Comparison of ENCODE assay signal across 12 cellular contexts in the genomic region with DNA sequence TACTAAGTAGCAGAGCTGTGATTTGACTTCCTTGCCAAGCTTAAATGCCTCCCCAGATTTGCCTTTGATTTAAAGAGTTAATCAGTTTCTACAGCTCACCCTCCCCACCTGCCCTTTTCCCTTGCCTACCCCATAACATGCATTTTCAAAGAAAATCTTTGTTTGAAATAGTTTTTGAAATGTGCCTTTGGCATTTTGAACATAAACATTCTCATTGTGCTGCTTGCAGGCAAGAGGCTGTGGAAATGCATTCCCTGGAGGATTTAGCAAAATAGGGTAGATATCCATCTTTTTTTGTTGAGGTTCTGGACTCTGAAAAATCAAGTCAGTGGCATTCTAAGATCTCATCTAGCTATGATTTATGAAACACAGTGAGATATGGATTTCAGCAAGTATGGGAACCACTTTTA. TPM values are rescaled to one million over a fixed set of nuclear protein-coding genes. Genes with fewer than 3 reads are reported as not detected.
DNase-seq lines count a peak whose midpoint lies in the region; ATAC-seq, FAIRE-seq and TF ChIP-seq lines count a peak whose summit lies in the region.
"Had no signal": no experiment of that assay in that cellular context is flagged by ENCODE, and none has a peak within 500 bp of the region (broad histone marks: within the 10 kb centered on the region; RNA-seq: fewer than 3 reads in every experiment).

No MANE protein-coding gene starts in this region.

- RAD21 ChIA-PET in GM12878 (lab: Charles Lee; ENCODE audit: unreplicated experiment) = interaction anchor here (0.7 to 2.5 kb wide), 15 partner anchors 10 to 131 kb away, joined by 3 to 13 read pairs (median 5); no protein-coding TSS in a partner anchor

- DNase-seq in mammary epithelial cell (no peak), MCF 10A (ENCODE audit: unreplicated experiment) (no peak), GM12878 (ENCODE audit: low read depth, low spot score) (no peak), transverse colon (no peak), H4 (ENCODE audit: low spot score) (no peak), MG63 (no peak)
- DNase-seq: NCI-H1417 treated with DMSO at 0.1 percent for 48 hours had no signal

- no peaks in the 10 kb centered on the region for H3K9me3 Mint-ChIP-seq in MCF 10A (ENCODE audit: unreplicated experiment)
- H3K9me3 Mint-ChIP-seq: stimulated activated effector memory CD8-positive, alpha-beta T cell treated with anti-CD3 and anti-CD28 coated beads, Interleukin-12 subunit alpha, Interleukin-12 subunit beta, amount 100 ng/mL, for 72 hours had no signal

- FAIRE-seq in GM12878 (lab: Jason Lieb, UNC) = no peak
- FAIRE-seq: colon had no signal

- H3K4me2 ChIP-seq in mammary epithelial cell (ENCODE audit: insufficient read depth, low read depth, low read length) (peak overlapping the region; percentile 27), GM12878 (ENCODE audit: control insufficient read depth, insufficient read depth) (peak overlapping the region; percentile 47; the same call in 1 of the 2 replicates)

- H3K27me3 ChIP-seq in mammary epithelial cell (ENCODE audit: insufficient read depth, low read length) = no peaks in the 10 kb centered on the region
- H3K27me3 ChIP-seq in GM12878 (replicated peaks in 1 of 2; ENCODE audit: control insufficient read depth in 2 of 2, insufficient read depth in 2 of 2, low read length in 1 of 2) = no peaks in the 10 kb centered on the region
- no peaks in the 10 kb centered on the region for H3K27me3 ChIP-seq in transverse colon
- H3K27me3 ChIP-seq in MG63 = no peaks in the 10 kb centered on the region
- H3K27me3 ChIP-seq: heart right ventricle had no signal

- no peak overlapping the region for H3K27ac Mint-ChIP-seq in MCF 10A (ENCODE audit: low read depth, unreplicated experiment)
- H3K27ac Mint-ChIP-seq: stimulated activated effector memory CD8-positive, alpha-beta T cell treated with anti-CD3 and anti-CD28 coated beads, Interleukin-12 subunit alpha, Interleukin-12 subunit beta, amount 100 ng/mL, for 72 hours had no signal

- ATAC-seq in GM12878 (no peak), HG02759 (IDR thresholded peaks at IDR 0.05; ENCODE audit: unreplicated experiment) (no peak)

- no peak overlapping the region for H3K4me3 Mint-ChIP-seq in MCF 10A (ENCODE audit: unreplicated experiment)
- H3K4me3 Mint-ChIP-seq: stimulated activated effector memory CD8-positive, alpha-beta T cell treated with anti-CD3 and anti-CD28 coated beads, Interleukin-12 subunit alpha, Interleukin-12 subunit beta, amount 100 ng/mL, for 72 hours had no signal

- TF ChIP-seq CTCF in mammary epithelial cell (conservative IDR thresholded peaks at IDR 0.05 in 1 of 2, IDR thresholded peaks at IDR 0.05 in 1 of 2; ENCODE audit: extremely low read depth in 1 of 2, insufficient read depth in 1 of 2, low read depth in 1 of 2, low read length in 2 of 2) = no peak
- TF ChIP-seq CTCF in MCF 10A (IDR thresholded peaks at IDR 0.05; ENCODE audit: unreplicated experiment) = no peak
- TF ChIP-seq CTCF in GM12878 (IDR thresholded peaks at IDR 0.05 in 2 of 3, conservative IDR thresholded peaks at IDR 0.05 in 1 of 3; ENCODE audit: control insufficient read depth in 2 of 3, extremely low read depth in 1 of 3, insufficient read depth in 1 of 3, low read depth in 3 of 3, low read length in 3 of 3) = no peak
- TF ChIP-seq CTCF in transverse colon (IDR thresholded peaks at IDR 0.05) = no peak

- peaks cover 81% of the 10 kb centered on the region for H3K79me2 ChIP-seq in mammary epithelial cell (ENCODE audit: insufficient read depth, low read length)
- no peaks in the 10 kb centered on the region for H3K79me2 ChIP-seq in GM12878 (ENCODE audit: control insufficient read depth, insufficient read depth, low read length)

- peaks cover 2% of the 10 kb centered on the region for H3K36me3 Mint-ChIP-seq in MCF 10A (ENCODE audit: insufficient read depth, unreplicated experiment)
- H3K36me3 Mint-ChIP-seq: stimulated activated effector memory CD8-positive, alpha-beta T cell treated with anti-CD3 and anti-CD28 coated beads, Interleukin-12 subunit alpha, Interleukin-12 subunit beta, amount 100 ng/mL, for 72 hours had no signal

- H3K36me3 ChIP-seq in mammary epithelial cell (ENCODE audit: insufficient read depth, low read length) (no peaks in the 10 kb centered on the region), GM12878 (ENCODE audit: control insufficient read depth in 2 of 2, insufficient read depth in 2 of 2, low read length in 1 of 2) (no peaks in the 10 kb centered on the region), mesodermal cell (ENCODE audit: control insufficient read depth, insufficient read depth, low read length) (peaks cover 30% of the 10 kb centered on the region), transverse colon (no peaks in the 10 kb centered on the region), MG63 (no peaks in the 10 kb centered on the region; the same call in 1 of the 2 replicates)
- H3K36me3 ChIP-seq: heart right ventricle had no signal

- SMC1A ChIA-PET in GM12878 (lab: Charles Lee; ENCODE audit: uncharacterized antibody, unreplicated experiment) = interaction anchor here (0.6 to 3.8 kb wide), 20 partner anchors 16 to 485 kb away, joined by 3 to 26 read pairs (median 6); no protein-coding TSS in a partner anchor

- no peaks in the 10 kb centered on the region for H3K27me3 Mint-ChIP-seq in MCF 10A (ENCODE audit: insufficient read depth, unreplicated experiment)

- H3K27ac ChIP-seq in mammary epithelial cell (ENCODE audit: insufficient read depth, low read depth, low read length) (peak overlapping the region; percentile 31), GM12878 (ENCODE audit: control insufficient read depth, insufficient read depth) (no peak overlapping the region), mesodermal cell (ENCODE audit: low read depth, low read length, severe bottlenecking) (peak overlapping the region; percentile 69), transverse colon (peak overlapping the region in 3 of 4 donors; percentile 4 to 36 (median 16))

- intact Hi-C loops in mammary epithelial cell (cut with micrococcal nuclease) = no loop called here
- intact Hi-C loops in MCF 10A (cut with micrococcal nuclease) = no loop called here
- intact Hi-C loops in GM12878 (cut with micrococcal nuclease; ENCODE audit: unreplicated experiment) = loop anchor here (2.0 to 5.0 kb wide), 3 partner anchors 51 to 130 kb away; no protein-coding TSS in a partner anchor
- intact Hi-C loops in transverse colon (cut with DNase I; ENCODE audit: low total_unique reads) = no loop called here

- H3K4me1 ChIP-seq in mammary epithelial cell (ENCODE audit: insufficient read depth, low read length) (peaks cover 42% of the 10 kb centered on the region), GM12878 (ENCODE audit: control insufficient read depth, insufficient read depth, low read length) (peaks cover 51% of the 10 kb centered on the region), mesodermal cell (ENCODE audit: control insufficient read depth, insufficient read depth, low read length, poor library complexity, severe bottlenecking) (peaks cover 39% of the 10 kb centered on the region), transverse colon (peaks cover 30 to 50% (median 32%) of the 10 kb centered on the region in 4 donors)

- H2AFZ ChIP-seq in mammary epithelial cell (ENCODE audit: low read depth, low read length) (no peak overlapping the region), GM12878 (ENCODE audit: control insufficient read depth, low read depth, low read length) (no peak overlapping the region)

- dilution Hi-C loops in mammary epithelial cell (cut with HindIII; ENCODE audit: low sequenced_read_pairs) = no loop called here

- POLR2A ChIA-PET in MCF 10A (lab: Yijun Ruan, JAX) = interaction anchor here (0.8 to 2.3 kb wide), 11 partner anchors 8 to 88 kb away, joined by 3 to 14 read pairs (median 5); a partner anchor contains a TSS
- POLR2A ChIA-PET in GM12878 (lab: Charles Lee) = interaction anchor here (0.8 to 1.3 kb wide), 3 partner anchors 16 to 29 kb away, joined by 3 to 4 read pairs (median 3); no protein-coding TSS in a partner anchor

- BruUV-seq in mammary epithelial cell (replicated peaks; lab: Mats Ljungman, UMichigan) = no TSS peak
- BruUV-seq in MCF 10A (replicated peaks; lab: Mats Ljungman, UMichigan) = no TSS peak
- BruUV-seq in GM12878 (replicated peaks; lab: Mats Ljungman, UMichigan) = no TSS peak

- in situ Hi-C loops in mammary epithelial cell (cut with MboI; ENCODE audit: low sequenced_read_pairs in 2 of 2) = no loop called here
- in situ Hi-C loops in GM12878 (cut with MboI) = no loop called here
- in situ Hi-C loops in transverse colon (cut with MboI; ENCODE audit: low pct_ligation_motif_present in 1 of 4, low pct_unique_long_range_greater_than_20kb in 1 of 4, low sequenced_read_pairs in 3 of 4) = no loop called here

- CTCF ChIA-PET in mammary epithelial cell (lab: Charles Lee; ENCODE audit: low non-redundant PET) = no interaction called here
- CTCF ChIA-PET in MCF 10A (lab: Yijun Ruan, JAX) = interaction anchor here (0.6 to 1.6 kb wide), 5 partner anchors 11 to 333 kb away, joined by 3 to 9 read pairs (median 3); no protein-coding TSS in a partner anchor
- CTCF ChIA-PET in GM12878 (lab: Yijun Ruan, JAX) = interaction anchor here (0.6 to 1.8 kb wide), 9 partner anchors 17 to 487 kb away, joined by 3 to 5 read pairs (median 4); no protein-coding TSS in a partner anchor

- H3K4me3 ChIP-seq in mammary epithelial cell (replicated peaks in 1 of 3; ENCODE audit: insufficient read depth in 1 of 3, low read depth in 2 of 3, low read length in 3 of 3) = no peak overlapping the region
- peak overlapping the region; percentile 15; the same call in 1 of the 2 replicates for H3K4me3 ChIP-seq in GM12878
- H3K4me3 ChIP-seq in mesodermal cell (ENCODE audit: extremely low read depth, insufficient read depth, low read length, poor library complexity, severe bottlenecking) = no peak overlapping the region
- H3K4me3 ChIP-seq in transverse colon = no peak overlapping the region
- no peak overlapping the region for H3K4me3 ChIP-seq in MG63
- H3K4me3 ChIP-seq: heart right ventricle had no signal

- TF ChIP-seq EP300 in GM12878 (IDR thresholded peaks at IDR 0.05; ENCODE audit: borderline replicate concordance in 1 of 2, control insufficient read depth in 1 of 2, low read depth in 2 of 2, low read length in 2 of 2) = no peak
- no peak for TF ChIP-seq EP300 in transverse colon (IDR thresholded peaks at IDR 0.05; ENCODE audit: low read depth)

- no peak for TF ChIP-seq RAD21 in GM12878 (IDR thresholded peaks at IDR 0.05; ENCODE audit: insufficient read depth, low read depth, low read length)

- H3K9me3 ChIP-seq in mammary epithelial cell (replicated peaks; ENCODE audit: insufficient read depth, low read length) (no peaks in the 10 kb centered on the region), GM12878 (replicated peaks; ENCODE audit: control insufficient read depth, insufficient read depth, low read length) (no peaks in the 10 kb centered on the region; the same call in 2 of the 3 replicates), mesodermal cell (ENCODE audit: control insufficient read depth, low read length) (peaks cover 2% of the 10 kb centered on the region), transverse colon (no peaks in the 10 kb centered on the region), MG63 (no peaks in the 10 kb centered on the region)
- H3K9me3 ChIP-seq: heart right ventricle had no signal

- no peak for TF ChIP-seq POLR2A in GM12878 (IDR thresholded peaks at IDR 0.05; ENCODE audit: low read depth, low read length)
- no peak for TF ChIP-seq POLR2A in transverse colon (IDR thresholded peaks at IDR 0.05)

- H3K9ac ChIP-seq in mammary epithelial cell (ENCODE audit: insufficient read depth, low read length) (no peak overlapping the region), GM12878 (ENCODE audit: control insufficient read depth, insufficient read depth, low read length) (no peak overlapping the region)

- no peaks in the 10 kb centered on the region for H4K20me1 ChIP-seq in mammary epithelial cell (ENCODE audit: insufficient read depth, low read length)
- H4K20me1 ChIP-seq in GM12878 (ENCODE audit: control insufficient read depth, insufficient read depth) = no peaks in the 10 kb centered on the region

- H3K4me1 Mint-ChIP-seq in MCF 10A (ENCODE audit: insufficient read depth, unreplicated experiment) = peaks cover 37% of the 10 kb centered on the region

RNA-seq across cellular contexts. Expression of a gene that starts 55.7 kb away (rescaled TPM):
- total RNA-seq in mammary epithelial cell (100 to 1,000 TPM in 1 of 2 donors, 10 to 100 TPM in 1; 65.2 to 212 TPM), MCF 10A (2022) (143 and 162 TPM in 2 replicates), GM12878 (2014; rRNA removed) (9.0 and 9.2 TPM in 2 replicates), GM12878 (2014; rRNA removed; fragmentation: Illumina TruSeq; extraction: Trizol) (10.4 and 12.1 TPM in 2 replicates), GM12878 (2021) (17.2 and 19.8 TPM in 2 replicates), transverse colon (10 to 100 TPM; 20.3 to 42.3 (median 29.6) TPM)
- polyA plus RNA-seq in mammary epithelial cell (119 TPM), GM12878 (2011; rRNA removed) (45.7 and 50.4 TPM in 2 replicates), GM12878 (2014; fragmentation: Illumina TruSeq; extraction: Trizol) (17.9 and 18.9 TPM in 2 replicates), GM12878 (2014; fragmentation: Nextera tagmentation; extraction: Ambion mirVana) (1 to 10 TPM; 1.9 to 2.5 TPM), GM12878 (2014; rRNA removed) (12.4 and 13.1 TPM in 2 replicates), GM12878 (2016; fragmentation: Nextera tagmentation; extraction: Ambion mirVana) (1 to 10 TPM; 2.6 to 2.9 TPM)
- polyA minus RNA-seq in mammary epithelial cell = 294 TPM
- 37.7 and 39.0 TPM in 2 replicates for total RNA-seq in GM12878 (2013; cell fraction: nucleolus; rRNA removed)
- polyA plus RNA-seq in GM12878 (2011; ENCODE audit: low read depth) = 1.1 TPM
- polyA plus RNA-seq in GM12878 (2011; cell fraction: cytosol; rRNA removed) = 38.5 and 40.0 TPM in 2 replicates
- 113 and 120 TPM in 2 replicates for polyA plus RNA-seq in GM12878 (2011; cell fraction: nucleus; rRNA removed)
- 1.4 and 1.6 TPM in 2 replicates for polyA plus RNA-seq in GM12878 (2012)
- polyA minus RNA-seq in GM12878 (2011; rRNA and poly(A)+ RNA removed) = 94.8 and 109 TPM in 2 replicates
- 26.1 and 26.6 TPM in 2 replicates for polyA minus RNA-seq in GM12878 (2011; cell fraction: cytosol; rRNA and poly(A)+ RNA removed)
- 133 and 207 TPM in 2 replicates for polyA minus RNA-seq in GM12878 (2011; cell fraction: nucleus; rRNA and poly(A)+ RNA removed)
- 163 TPM for polyA plus RNA-seq in mesodermal cell (2013, experiment 1 of 2)
- 152 TPM for polyA plus RNA-seq in mesodermal cell (2013, experiment 2 of 2)
- 17.8 and 26.4 TPM in 2 replicates for total RNA-seq in H4 (2014; rRNA removed; shearing (Covaris generic))
- total RNA-seq in MG63 (2014; rRNA removed; shearing (Covaris generic); ENCODE audit: low replicate concordance) = 64.6 and 76.9 TPM in 2 replicates
